Comparison of ENCODE assay signal across 8 cellular contexts in the genomic region with DNA sequence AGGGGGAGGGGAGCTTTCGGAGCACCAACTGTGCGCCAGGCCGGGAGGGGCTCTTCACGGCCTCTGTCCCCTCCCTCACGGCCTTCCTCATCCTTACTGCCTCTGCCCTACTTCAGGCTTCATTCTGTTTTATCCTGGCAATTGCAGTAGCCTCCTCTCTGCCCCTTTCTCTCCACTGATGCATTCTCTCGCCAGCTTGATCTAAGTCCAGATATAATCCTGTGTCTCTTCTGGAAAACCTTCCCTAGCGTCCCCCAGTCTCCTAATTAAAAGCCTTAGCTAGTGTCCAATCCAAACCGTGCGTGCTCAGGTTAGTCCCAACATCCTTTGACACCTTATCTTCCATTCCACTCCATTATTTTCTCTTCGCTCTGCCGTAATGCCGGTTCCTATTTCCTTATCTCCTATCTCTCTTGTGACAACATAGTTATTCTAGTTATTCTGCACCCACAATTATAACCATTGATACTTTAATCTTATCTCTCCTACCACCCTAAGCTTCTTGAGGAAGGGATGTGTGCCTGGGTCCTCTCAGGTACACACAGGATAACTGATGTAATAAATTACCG. TPM values are rescaled to one million over a fixed set of nuclear protein-coding genes. Genes with fewer than 3 reads are reported as not detected.
DNase-seq lines count a peak whose midpoint lies in the region; ATAC-seq, FAIRE-seq and TF ChIP-seq lines count a peak whose summit lies in the region.

No MANE protein-coding gene starts in this region.

- no peaks in the 10 kb centered on the region for H3K27me3 Mint-ChIP-seq in progenitor cell of endocrine pancreas

- H3K4me1 Mint-ChIP-seq in progenitor cell of endocrine pancreas (ENCODE audit: low read depth), result peaks cover 25% of the 10 kb centered on the region

- H3K4me3 ChIP-seq in PC-9 (peak overlapping the region; percentile 98), endothelial cell of umbilical vein (replicated peaks in 1 of 3; ENCODE audit: insufficient read depth in 1 of 3, low read depth in 1 of 3, low read length in 3 of 3) (peak overlapping the region; percentile 46 to 85 (median 81))

- H3K79me2 ChIP-seq in PC-9 (ENCODE audit: low read depth) (peaks cover 26% of the 10 kb centered on the region), endothelial cell of umbilical vein (ENCODE audit: control insufficient read depth, insufficient read depth, low read length) (peaks cover 9% of the 10 kb centered on the region)

- CTCF ChIA-PET in PC-9 (lab: Charles Lee) (interaction anchor here (0.6 to 1.3 kb wide), 3 partner anchors 13 to 34 kb away, joined by 3 to 5 read pairs (median 5); a partner anchor contains a TSS), endothelial cell of umbilical vein (lab: Charles Lee) (interaction anchor here (0.7 to 3.3 kb wide), 8 partner anchors 12 to 202 kb away, joined by 3 to 62 read pairs (median 6); a partner anchor contains a TSS)

- TF ChIP-seq POLR2A in endothelial cell of umbilical vein (IDR thresholded peaks at IDR 0.05; ENCODE audit: low read depth, low read length), result no peak

- no TSS peak for BruUV-seq in PC-9 (replicated peaks; lab: Mats Ljungman, UMichigan)
- BruUV-seq in endothelial cell of umbilical vein (replicated peaks; lab: Mats Ljungman, UMichigan), result TSS peak; percentile 37

- H2AFZ ChIP-seq in PC-9, result peak overlapping the region; percentile 82
- H2AFZ ChIP-seq in endothelial cell of umbilical vein (ENCODE audit: low read depth, low read length), result peak overlapping the region; percentile 91

- H3K4me2 ChIP-seq in PC-9, result peak overlapping the region; percentile 98
- peak overlapping the region; percentile 94 for H3K4me2 ChIP-seq in endothelial cell of umbilical vein (ENCODE audit: insufficient read depth, low read length)

- no peaks in the 10 kb centered on the region for H3K9me1 ChIP-seq in endothelial cell of umbilical vein (replicated peaks; ENCODE audit: control insufficient read depth, extremely low read depth, insufficient read depth, low read length)

- no peaks in the 10 kb centered on the region for H4K20me1 ChIP-seq in PC-9 (ENCODE audit: insufficient read depth)
- no peaks in the 10 kb centered on the region for H4K20me1 ChIP-seq in endothelial cell of umbilical vein (replicated peaks; ENCODE audit: control insufficient read depth, extremely low read depth, insufficient read depth, low read length)

- H3K9ac ChIP-seq in endothelial cell of umbilical vein (replicated peaks; ENCODE audit: extremely low read depth, insufficient read depth, low read length), result peak overlapping the region; percentile 72

- TF ChIP-seq CTCF in PC-9 (conservative IDR thresholded peaks at IDR 0.05) (no peak), endothelial cell of umbilical vein (IDR thresholded peaks at IDR 0.05; ENCODE audit: extremely low read depth in 1 of 2, insufficient read depth in 1 of 2, low read depth in 1 of 2, low read length in 2 of 2) (no peak), progenitor cell of endocrine pancreas (IDR thresholded peaks at IDR 0.05; ENCODE audit: unreplicated experiment) (no peak), foreskin keratinocyte (conservative IDR thresholded peaks at IDR 0.05) (no peak)

- FAIRE-seq in endothelial cell of umbilical vein (lab: Jason Lieb, UNC), result peak; percentile 24

- peak overlapping the region; percentile 81 for H3K4me3 Mint-ChIP-seq in progenitor cell of endocrine pancreas (ENCODE audit: low read depth)

- H3K9me2 ChIP-seq in PC-9 (ENCODE audit: insufficient read depth), result no peaks in the 10 kb centered on the region

- H3K36me3 ChIP-seq in PC-9 (ENCODE audit: low read depth), result no peaks in the 10 kb centered on the region
- H3K36me3 ChIP-seq in endothelial cell of umbilical vein (ENCODE audit: control insufficient read depth in 2 of 2, extremely low read depth in 1 of 2, insufficient read depth in 2 of 2, low read length in 2 of 2), result peaks cover 0 to 19% of the 10 kb centered on the region in 2 experiments

- H3K4me1 ChIP-seq in PC-9 (replicated peaks; ENCODE audit: insufficient read depth) (peaks cover 19% of the 10 kb centered on the region), endothelial cell of umbilical vein (ENCODE audit: control insufficient read depth, extremely low read depth, insufficient read depth, low read length) (peaks cover 21% of the 10 kb centered on the region), foreskin keratinocyte (no peaks in the 10 kb centered on the region)

- H3K27ac ChIP-seq in PC-9 (peak overlapping the region; percentile 68), endothelial cell of umbilical vein (ENCODE audit: insufficient read depth, low read depth, low read length) (no peak overlapping the region), foreskin keratinocyte (no peak overlapping the region)

- dilution Hi-C loops in endothelial cell of umbilical vein (cut with MboI; ENCODE audit: extremely low pct_ligation_motif_present, low sequenced_read_pairs), result no loop called here

- POLR2A ChIA-PET in PC-9 (lab: Charles Lee; ENCODE audit: unreplicated experiment) (interaction anchor here (0.6 to 1.6 kb wide), 4 partner anchors 12 to 717 kb away, joined by 3 to 8 read pairs (median 4); a partner anchor contains a TSS), endothelial cell of umbilical vein (lab: Charles Lee) (interaction anchor here (0.5 to 2.4 kb wide), 5 partner anchors 11 to 83 kb away, joined by 3 to 7 read pairs (median 5); a partner anchor contains a TSS)

- peak; percentile 22 to 46 for DNase-seq in NCI-H526 (lab: John Stamatoyannopoulos, UW)
- no peak for DNase-seq in NCI-H526 treated with DMSO at 0.1 percent for 48 hours (lab: John Stamatoyannopoulos, UW)
- no peak for DNase-seq in PC-9
- DNase-seq in endothelial cell of umbilical vein (ENCODE audit: low read depth, low spot score), result no peak
- DNase-seq in progenitor cell of endocrine pancreas (ENCODE audit: low spot score, unreplicated experiment), result no peak
- no peak for DNase-seq in NCI-H774 (lab: John Stamatoyannopoulos, UW)
- DNase-seq in foreskin keratinocyte, result no peak

- H3K27ac Mint-ChIP-seq in progenitor cell of endocrine pancreas, result peak overlapping the region; percentile 98

- H3K9me3 ChIP-seq in PC-9 (ENCODE audit: insufficient read depth, low read depth) (no peaks in the 10 kb centered on the region), endothelial cell of umbilical vein (replicated peaks; ENCODE audit: control insufficient read depth, insufficient read depth, low read length) (no peaks in the 10 kb centered on the region)

- intact Hi-C loops in PC-9 (cut with micrococcal nuclease; ENCODE audit: unreplicated experiment), result loop anchor here (1.0 kb wide), 2 partner anchors 18 to 41 kb away; a partner anchor contains a TSS
- intact Hi-C loops in endothelial cell of umbilical vein (cut with micrococcal nuclease), result loop anchor here (1.0 to 2.0 kb wide), 2 partner anchors 13 to 18 kb away; no protein-coding TSS in a partner anchor

- H3K27me3 ChIP-seq in PC-9 (ENCODE audit: insufficient read depth, low read depth) (no peaks in the 10 kb centered on the region), endothelial cell of umbilical vein (ENCODE audit: control insufficient read depth in 2 of 2, insufficient read depth in 2 of 2, low read length in 2 of 2) (no peaks in the 10 kb centered on the region), foreskin keratinocyte (no peaks in the 10 kb centered on the region)

- peaks cover 49% of the 10 kb centered on the region for H3F3A ChIP-seq in PC-9 (ENCODE audit: insufficient read depth, low read depth)

- H3K36me3 Mint-ChIP-seq in progenitor cell of endocrine pancreas (ENCODE audit: insufficient read depth), result peaks cover 9% of the 10 kb centered on the region

- ATAC-seq in foreskin keratinocyte (no peak), GM19035 (IDR thresholded peaks at IDR 0.05; ENCODE audit: unreplicated experiment) (no peak)

- no peaks in the 10 kb centered on the region for H3K9me3 Mint-ChIP-seq in progenitor cell of endocrine pancreas (ENCODE audit: low read depth)

RNA-seq across cellular contexts. Expression of a gene that starts 0.9 kb away (rescaled TPM):
- total RNA-seq in PC-9 (2021) (20.1 and 25.9 TPM in 2 replicates), endothelial cell of umbilical vein (15.1 and 15.3 TPM in 2 replicates), progenitor cell of endocrine pancreas (59.7 and 62.6 TPM in 2 replicates), foreskin keratinocyte (8.7 and 10.5 TPM in 2 replicates)
- polyA plus RNA-seq in endothelial cell of umbilical vein (16.1 TPM in 2 replicates), foreskin keratinocyte (6.8 and 8.0 TPM in 2 replicates)
- polyA plus RNA-seq in endothelial cell of umbilical vein (2011; cell fraction: cytosol; rRNA removed), result 9.7 and 11.3 TPM in 2 replicates
- 11.7 and 11.8 TPM in 2 replicates for polyA plus RNA-seq in endothelial cell of umbilical vein (2011; cell fraction: nucleus; rRNA removed)
- polyA plus RNA-seq in endothelial cell of umbilical vein (2012), result 9.6 and 13.4 TPM in 2 replicates
- polyA minus RNA-seq in endothelial cell of umbilical vein, result 12.2 and 17.4 TPM in 2 replicates
- polyA minus RNA-seq in endothelial cell of umbilical vein (2011; cell fraction: cytosol; rRNA and poly(A)+ RNA removed), result 6.8 TPM
- 6.3 and 11.1 TPM in 2 replicates for polyA minus RNA-seq in endothelial cell of umbilical vein (2011; cell fraction: nucleus; rRNA and poly(A)+ RNA removed)

RNA-seq across cellular contexts. Expression of a gene that starts 11.3 kb away (rescaled TPM):
- total RNA-seq in PC-9 (2021) (19.0 and 21.9 TPM in 2 replicates), endothelial cell of umbilical vein (10.3 and 11.7 TPM in 2 replicates), progenitor cell of endocrine pancreas (13.2 and 13.7 TPM in 2 replicates), foreskin keratinocyte (3.0 TPM in 2 replicates)
- polyA plus RNA-seq in endothelial cell of umbilical vein (16.8 and 28.8 TPM in 2 replicates), foreskin keratinocyte (4.0 and 4.4 TPM in 2 replicates)
- polyA plus RNA-seq in endothelial cell of umbilical vein (2011; cell fraction: cytosol; rRNA removed), result 7.2 and 10.9 TPM in 2 replicates
- 7.1 and 7.6 TPM in 2 replicates for polyA plus RNA-seq in endothelial cell of umbilical vein (2011; cell fraction: nucleus; rRNA removed)
- 4.7 and 6.1 TPM in 2 replicates for polyA plus RNA-seq in endothelial cell of umbilical vein (2012)
- polyA minus RNA-seq in endothelial cell of umbilical vein, result 5.5 and 8.9 TPM in 2 replicates
- polyA minus RNA-seq in endothelial cell of umbilical vein (2011; cell fraction: cytosol; rRNA and poly(A)+ RNA removed), result 3.2 TPM
- polyA minus RNA-seq in endothelial cell of umbilical vein (2011; cell fraction: nucleus; rRNA and poly(A)+ RNA removed), result 4.7 and 5.0 TPM in 2 replicates

RNA-seq across cellular contexts. Expression of a gene that starts 13.7 kb away (rescaled TPM):
- total RNA-seq in PC-9 (2021) (6.7 and 7.6 TPM in 2 replicates), endothelial cell of umbilical vein (0.75 and 1.2 TPM in 2 replicates), progenitor cell of endocrine pancreas (2.0 and 2.3 TPM in 2 replicates), foreskin keratinocyte (0.14 TPM in 1 of 2 replicates, not detected in the other)
- polyA plus RNA-seq in endothelial cell of umbilical vein (0.06 and 0.07 TPM in 2 replicates), foreskin keratinocyte (0.33 and 0.91 TPM in 2 replicates)
- 0.08 and 0.12 TPM in 2 replicates for polyA plus RNA-seq in endothelial cell of umbilical vein (2011; cell fraction: cytosol; rRNA removed)
- 0.24 and 0.64 TPM in 2 replicates for polyA plus RNA-seq in endothelial cell of umbilical vein (2011; cell fraction: nucleus; rRNA removed)
- polyA plus RNA-seq in endothelial cell of umbilical vein (2012), result 0.50 and 0.55 TPM in 2 replicates
- 0.19 and 0.39 TPM in 2 replicates for polyA minus RNA-seq in endothelial cell of umbilical vein
- polyA minus RNA-seq in endothelial cell of umbilical vein (2011; cell fraction: cytosol; rRNA and poly(A)+ RNA removed), result not detected
- 0.77 TPM in 1 of 2 replicates, not detected in the other for polyA minus RNA-seq in endothelial cell of umbilical vein (2011; cell fraction: nucleus; rRNA and poly(A)+ RNA removed)

RNA-seq across cellular contexts. Expression of a gene that starts 21.5 kb away (rescaled TPM):
- total RNA-seq in PC-9 (2021) (1.4 and 2.6 TPM in 2 replicates), endothelial cell of umbilical vein (1.3 TPM in 1 of 2 replicates, not detected in the other), progenitor cell of endocrine pancreas (2.6 and 3.5 TPM in 2 replicates), foreskin keratinocyte (not detected in 2 replicates)
- polyA plus RNA-seq in endothelial cell of umbilical vein (not detected in 2 replicates), foreskin keratinocyte (0.30 and 0.39 TPM in 2 replicates)
- polyA plus RNA-seq in endothelial cell of umbilical vein (2011; cell fraction: cytosol; rRNA removed), result not detected in 2 replicates
- not detected in 2 replicates for polyA plus RNA-seq in endothelial cell of umbilical vein (2011; cell fraction: nucleus; rRNA removed)
- not detected in 2 replicates for polyA plus RNA-seq in endothelial cell of umbilical vein (2012)
- polyA minus RNA-seq in endothelial cell of umbilical vein, result not detected in 2 replicates
- not detected for polyA minus RNA-seq in endothelial cell of umbilical vein (2011; cell fraction: cytosol; rRNA and poly(A)+ RNA removed)
- polyA minus RNA-seq in endothelial cell of umbilical vein (2011; cell fraction: nucleus; rRNA and poly(A)+ RNA removed), result not detected in 2 replicates

RNA-seq across cellular contexts. Expression of a gene that starts 25.8 kb away (rescaled TPM):
- 85.0 and 90.8 TPM in 2 replicates for total RNA-seq in PC-9 (2021)
- total RNA-seq in endothelial cell of umbilical vein, result 57.4 and 63.0 TPM in 2 replicates
- 37.0 and 37.1 TPM in 2 replicates for polyA plus RNA-seq in endothelial cell of umbilical vein
- 20.6 and 29.2 TPM in 2 replicates for polyA plus RNA-seq in endothelial cell of umbilical vein (2011; cell fraction: cytosol; rRNA removed)
- 37.8 and 42.1 TPM in 2 replicates for polyA plus RNA-seq in endothelial cell of umbilical vein (2011; cell fraction: nucleus; rRNA removed)
- 34.0 and 36.5 TPM in 2 replicates for polyA plus RNA-seq in endothelial cell of umbilical vein (2012)
- 29.9 and 35.0 TPM in 2 replicates for polyA minus RNA-seq in endothelial cell of umbilical vein
- 23.9 TPM for polyA minus RNA-seq in endothelial cell of umbilical vein (2011; cell fraction: cytosol; rRNA and poly(A)+ RNA removed)
- polyA minus RNA-seq in endothelial cell of umbilical vein (2011; cell fraction: nucleus; rRNA and poly(A)+ RNA removed), result 17.0 and 20.7 TPM in 2 replicates
- total RNA-seq in progenitor cell of endocrine pancreas, result 51.0 and 51.8 TPM in 2 replicates
- 32.1 and 32.9 TPM in 2 replicates for total RNA-seq in foreskin keratinocyte
- polyA plus RNA-seq in foreskin keratinocyte, result 33.8 and 34.6 TPM in 2 replicates

Comparison
In these comparisons a context has a peak if more than half of its experiments do, and no peak if none do; other contexts are left out.
1. DNase-seq: peak in NCI-H526 (2 of 2); none in NCI-H526 treated with DMSO at 0.1 percent for 48 hours (single experiment), PC-9 (0 of 2), endothelial cell of umbilical vein (single experiment), progenitor cell of endocrine pancreas (single experiment), NCI-H774 (single experiment) and foreskin keratinocyte (0 of 2).